ENCODE assay signal across 31 cellular contexts in genomic region chr1:168265596-168265995, GRCh38.
"Had no signal": no experiment of that assay in that cellular context is flagged by ENCODE, and none has a peak within 500 bp of the region (broad histone marks: within the 10 kb centered on the region; RNA-seq: fewer than 3 reads in every experiment).

No MANE protein-coding gene starts in this region.

- H3K4me3 ChIP-seq: adrenal gland, ascending aorta, body of pancreas, breast epithelium, cardiac muscle cell had no signal

- DNase-seq: activated effector memory CD4-positive, alpha-beta T cell treated with anti-CD3 and anti-CD28 coated beads, Interleukin-2, amount 50 U/mL, for 16 hours; activated effector memory CD4-positive, alpha-beta T cell treated with Interleukin-2 at 50 U/mL for 16 hours; activated gamma-delta T cell; activated gamma-delta T cell treated with Interleukin-2 at 50 U/mL for 16 hours; activated naive CD4-positive, alpha-beta T cell; activated naive CD4-positive, alpha-beta T cell treated with anti-CD3 and anti-CD28 coated beads for 36 hours; activated naive CD4-positive, alpha-beta T cell treated with anti-CD3 and anti-CD28 coated beads, Interleukin-2, amount 10 ng/mL, durations not matched to agents 7 days and 5 days; activated naive CD4-positive, alpha-beta T cell treated with anti-CD3 and anti-CD28 coated beads, Interleukin-2, amount 50 U/mL, for 16 hours; activated naive CD4-positive, alpha-beta T cell treated with Interleukin-2 at 50 U/mL for 16 hours; activated naive CD8-positive, alpha-beta T cell treated with anti-CD3 and anti-CD28 coated beads for 36 hours; activated naive CD8-positive, alpha-beta T cell treated with anti-CD3 and anti-CD28 coated beads, Interleukin-2, amount 10 ng/mL, durations not matched to agents 7 days and 5 days; activated naive CD8-positive, alpha-beta T cell treated with anti-CD3 and anti-CD28 coated beads, Interleukin-2, amount 50 U/mL, for 24 hours; activated T-cell treated with anti-CD3 and anti-CD28 coated beads, Interleukin-2, amount 50 U/mL, for 24 hours; activated T-cell treated with anti-CD3 and anti-CD28 coated beads, Interleukin-2, amount 50 U/mL, for 4 hours; activated T-cell treated with anti-CD3 and anti-CD28 coated beads, Interleukin-2, amount 50 U/mL, for 48 hours; activated T-cell treated with anti-CD3 and anti-CD28 coated beads, Interleukin-2, amount 50 U/mL, for 72 hours; adrenal gland; amniotic stem cell; amygdala; anterior cingulate cortex; aorta; body of pancreas; brain microvascular endothelial cell; caudate nucleus; central memory CD4-positive, alpha-beta T cell; cerebellar nuclear complex had no signal

- ATAC-seq: activated naive CD4-positive, alpha-beta T cell treated with anti-CD3 and anti-CD28 coated beads, Interleukin-2, amount 50 U/mL, for 72 hours; activated naive CD8-positive, alpha-beta T cell treated with anti-CD3 and anti-CD28 coated beads, Interleukin-2, amount 50 U/mL, for 24 hours; activated T-cell treated with anti-CD3 and anti-CD28 coated beads, Interleukin-2, amount 50 U/mL, for 4 hours; activated T-cell treated with anti-CD3 and anti-CD28 coated beads, Interleukin-2, amount 50 U/mL, for 72 hours; activated T-helper 17 cell treated with anti-CD3 and anti-CD28 coated beads, Interleukin-2, amount 50 U/mL, for 72 hours; body of pancreas had no signal

- H3K27ac ChIP-seq: adrenal gland, ascending aorta, body of pancreas, brain microvascular endothelial cell, breast epithelium, cardiac muscle cell had no signal

- H3K27me3 ChIP-seq: adrenal gland, ascending aorta, body of pancreas, brain microvascular endothelial cell, breast epithelium, cardiac muscle cell had no signal

- H3K9me3 ChIP-seq: adrenal gland, ascending aorta, body of pancreas, breast epithelium had no signal

- H3K36me3 ChIP-seq: adrenal gland, ascending aorta, brain microvascular endothelial cell, breast epithelium, cardiac muscle cell had no signal
